ENCODE assay signal across 24 cellular contexts in the genomic region with DNA sequence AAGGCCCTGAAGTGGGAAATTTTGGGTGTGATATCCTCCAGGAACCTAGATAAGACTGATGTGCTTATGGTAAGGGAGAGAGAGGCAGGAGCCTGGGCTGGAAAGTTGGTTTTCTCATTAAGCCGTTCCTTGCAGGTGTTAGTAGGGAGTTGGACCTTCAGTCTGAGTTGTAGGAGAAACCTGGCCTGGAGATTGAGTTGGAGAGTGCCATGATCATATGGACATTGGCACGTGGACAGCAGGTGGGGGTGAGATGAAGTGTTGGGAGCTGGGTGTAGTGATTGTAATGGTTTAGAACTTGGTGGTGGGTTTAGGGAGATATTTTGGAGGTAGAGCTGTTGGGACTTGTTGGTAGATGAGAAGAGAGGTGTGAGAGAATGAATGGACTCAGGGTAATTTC.
"Had no signal": no experiment of that assay in that cellular context is flagged by ENCODE, and none has a peak within 500 bp of the region (broad histone marks: within the 10 kb centered on the region; RNA-seq: fewer than 3 reads in every experiment).

No MANE protein-coding gene starts in this region.

- H3K27ac Mint-ChIP-seq: dendritic cell treated with granulocyte-macrophage colony-stimulating factor and Interleukin-4, amounts not matched to agents 40 ng/mL and 50 ng/mL, for 4 days; immature natural killer cell; naive B cell; nephron; stimulated activated naive B cell treated with anti-CD40 and anti-IgM and Interleukin-4, amounts not matched to agents 10 μg/mL and 1 μg/mL and 100 μg/mL, for 72 hours; stimulated activated naive CD8-positive, alpha-beta T cell treated with anti-CD3 and anti-CD28 coated beads, Interleukin-15, amount 100 ng/mL, for 72 hours had no signal

- H3K36me3 ChIP-seq: thoracic aorta, transverse colon had no signal

- H3K4me1 ChIP-seq: psoas muscle had no signal

- H3K9me3 Mint-ChIP-seq: dendritic cell treated with granulocyte-macrophage colony-stimulating factor and Interleukin-4, amounts not matched to agents 40 ng/mL and 50 ng/mL, for 4 days; immature natural killer cell; naive B cell; nephron; stimulated activated naive B cell treated with anti-CD40 and anti-IgM and Interleukin-4, amounts not matched to agents 10 μg/mL and 1 μg/mL and 100 μg/mL, for 72 hours; stimulated activated naive CD8-positive, alpha-beta T cell treated with anti-CD3 and anti-CD28 coated beads, Interleukin-15, amount 100 ng/mL, for 72 hours had no signal

- ATAC-seq: gastroesophageal sphincter; left colon; left ventricle myocardium superior; sciatic nerve; stimulated activated naive B cell treated with anti-CD40 and anti-IgM and Interleukin-4, amounts not matched to agents 10 μg/mL and 1 μg/mL and 100 μg/mL, for 72 hours; stimulated activated naive CD8-positive, alpha-beta T cell treated with anti-CD3 and anti-CD28 coated beads, Interleukin-15, amount 100 ng/mL, for 72 hours had no signal

- H3K4me3 Mint-ChIP-seq: dendritic cell treated with granulocyte-macrophage colony-stimulating factor and Interleukin-4, amounts not matched to agents 40 ng/mL and 50 ng/mL, for 4 days; immature natural killer cell; naive B cell; nephron; stimulated activated naive B cell treated with anti-CD40 and anti-IgM and Interleukin-4, amounts not matched to agents 10 μg/mL and 1 μg/mL and 100 μg/mL, for 72 hours; stimulated activated naive CD8-positive, alpha-beta T cell treated with anti-CD3 and anti-CD28 coated beads, Interleukin-15, amount 100 ng/mL, for 72 hours had no signal

- H3K9me3 ChIP-seq: esophagus squamous epithelium, gastroesophageal sphincter, neutrophil, psoas muscle, thoracic aorta, transverse colon had no signal

- H3K4me1 Mint-ChIP-seq: nephron; stimulated activated naive CD8-positive, alpha-beta T cell treated with anti-CD3 and anti-CD28 coated beads, Interleukin-15, amount 100 ng/mL, for 72 hours had no signal

- FAIRE-seq: colon, keratinocyte had no signal

- DNase-seq: esophagus squamous epithelium; foreskin fibroblast; glutamatergic neuron; immature natural killer cell; left colon; left ventricle myocardium superior; mesenchymal stem cell; naive B cell; psoas muscle; retina; stimulated activated CD4-positive, alpha-beta T cell treated with anti-CD3 and anti-CD28 coated beads, Interleukin-2, amount 100 ng/mL, for 24 hours; stimulated activated CD4-positive, alpha-beta T cell treated with anti-CD3 and anti-CD28 coated beads, Interleukin-4, amount 100 ng/mL, for 4 hours; stimulated activated naive B cell treated with anti-CD40 and anti-IgM and Interleukin-4, amounts not matched to agents 10 μg/mL and 1 μg/mL and 100 μg/mL, for 72 hours; stimulated activated naive CD8-positive, alpha-beta T cell treated with anti-CD3 and anti-CD28 coated beads, Interleukin-15, amount 100 ng/mL, for 72 hours; transverse colon had no signal

- H3K27ac ChIP-seq: esophagus squamous epithelium, gastroesophageal sphincter, psoas muscle, thoracic aorta, transverse colon had no signal

- H3K27me3 ChIP-seq: esophagus squamous epithelium, gastroesophageal sphincter, neutrophil, transverse colon had no signal

- H3K27me3 Mint-ChIP-seq: dendritic cell treated with granulocyte-macrophage colony-stimulating factor and Interleukin-4, amounts not matched to agents 40 ng/mL and 50 ng/mL, for 4 days; naive B cell; stimulated activated naive B cell treated with anti-CD40 and anti-IgM and Interleukin-4, amounts not matched to agents 10 μg/mL and 1 μg/mL and 100 μg/mL, for 72 hours; stimulated activated naive CD8-positive, alpha-beta T cell treated with anti-CD3 and anti-CD28 coated beads, Interleukin-15, amount 100 ng/mL, for 72 hours had no signal

- H3K4me3 ChIP-seq: esophagus squamous epithelium, gastroesophageal sphincter, lung, psoas muscle, thoracic aorta, transverse colon had no signal
